In the genomic region with DNA sequence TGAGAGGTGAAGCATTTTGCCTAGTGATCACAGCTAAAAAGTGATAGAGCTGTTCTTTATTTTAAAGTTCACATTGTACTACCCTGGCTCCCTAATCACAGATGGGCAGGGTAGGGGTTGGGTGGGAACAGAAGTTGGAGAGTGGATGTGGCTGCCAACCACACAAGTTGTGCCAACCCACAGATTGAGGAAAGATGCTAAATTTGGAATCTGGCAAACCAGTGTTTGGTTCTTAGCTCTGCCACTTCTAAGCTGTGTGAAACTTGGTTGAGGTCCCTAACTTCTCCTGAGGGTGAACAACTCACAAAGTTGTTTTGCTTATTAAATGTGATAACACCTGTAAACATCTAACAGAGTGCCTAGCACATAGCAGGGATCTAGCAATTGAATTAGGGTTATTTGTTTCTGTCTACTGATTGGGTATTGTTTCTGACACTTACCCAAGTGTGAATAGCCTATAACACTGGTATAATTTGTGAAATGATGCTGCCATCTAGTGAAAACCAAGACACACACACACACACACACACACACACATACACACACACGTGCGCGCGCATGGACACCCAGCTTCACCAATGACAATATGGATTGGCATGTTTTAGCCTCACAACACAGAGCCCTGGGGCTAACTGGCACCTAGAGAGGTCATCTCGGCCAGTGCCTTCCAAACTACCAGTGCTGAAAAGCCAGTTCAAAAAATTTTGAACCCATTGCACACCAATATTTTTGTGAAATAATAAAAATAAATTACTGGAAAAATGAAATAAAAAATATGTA, we compare ENCODE assay signal across 8 cellular contexts. TPM values are rescaled to one million over a fixed set of nuclear protein-coding genes. Genes with fewer than 3 reads are reported as not detected.
DNase-seq lines count a peak whose midpoint lies in the region; ATAC-seq and FAIRE-seq lines count a peak whose summit lies in the region.
"Had no signal": no experiment of that assay in that cellular context is flagged by ENCODE, and none has a peak within 500 bp of the region (broad histone marks: within the 10 kb centered on the region; RNA-seq: fewer than 3 reads in every experiment).

No MANE protein-coding gene starts in this region.

- no peak overlapping the region for H3K4me3 ChIP-seq in Jurkat, Clone E6-1 (ENCODE audit: low read length)
- H3K4me3 ChIP-seq: thoracic aorta had no signal

- H3K27ac Mint-ChIP-seq in activated CD4-positive, alpha-beta memory T cell treated with anti-CD3 and anti-CD28 coated beads for 36 hours: no peak overlapping the region

- no peaks in the 10 kb centered on the region for H3K4me1 Mint-ChIP-seq in activated CD4-positive, alpha-beta memory T cell treated with anti-CD3 and anti-CD28 coated beads for 36 hours (ENCODE audit: low read depth)

- peak; percentile 78 for FAIRE-seq in GM18507 (lab: Jason Lieb, UNC)

- no peak overlapping the region for H3K27ac ChIP-seq in caudate nucleus (ENCODE audit: low read depth, low read length)
- H3K27ac ChIP-seq: thoracic aorta had no signal

- POLR2A ChIA-PET in activated CD4-positive, alpha-beta memory T cell treated with anti-CD3 and anti-CD28 coated beads for 36 hours (lab: Charles Lee): no interaction called here

- ATAC-seq in HG03342 (IDR thresholded peaks at IDR 0.05; ENCODE audit: unreplicated experiment): no peak

- no peak for DNase-seq in GM18507 (ENCODE audit: extremely low spot score, insufficient read length, low read depth)
- peak; percentile 44 for DNase-seq in Jurkat, Clone E6-1 (ENCODE audit: low read depth, low spot score)
- peak; percentile 39 for DNase-seq in activated CD4-positive, alpha-beta memory T cell treated with anti-CD3 and anti-CD28 coated beads for 36 hours
- DNase-seq in iris pigment epithelial cell (ENCODE audit: low read depth): peak; percentile 13
- no peak for DNase-seq in effector CD4-positive, alpha-beta T cell
- DNase-seq in caudate nucleus (lab: John Stamatoyannopoulos, UW): no peak

- no peaks in the 10 kb centered on the region for H3K36me3 Mint-ChIP-seq in activated CD4-positive, alpha-beta memory T cell treated with anti-CD3 and anti-CD28 coated beads for 36 hours

- no peak overlapping the region for H3K4me3 Mint-ChIP-seq in activated CD4-positive, alpha-beta memory T cell treated with anti-CD3 and anti-CD28 coated beads for 36 hours

- intact Hi-C loops in activated CD4-positive, alpha-beta memory T cell treated with anti-CD3 and anti-CD28 coated beads for 36 hours (cut with micrococcal nuclease): loop anchor here (5.0 kb wide), 1 partner anchor 172 kb away; no protein-coding TSS in a partner anchor

- H3K27me3 Mint-ChIP-seq in activated CD4-positive, alpha-beta memory T cell treated with anti-CD3 and anti-CD28 coated beads for 36 hours: peaks cover 11% of the 10 kb centered on the region

- no peaks in the 10 kb centered on the region for H3K9me3 Mint-ChIP-seq in activated CD4-positive, alpha-beta memory T cell treated with anti-CD3 and anti-CD28 coated beads for 36 hours

- CTCF ChIA-PET in activated CD4-positive, alpha-beta memory T cell treated with anti-CD3 and anti-CD28 coated beads for 36 hours (lab: Charles Lee): interaction anchor here (0.6 to 1.5 kb wide), 3 partner anchors 45 to 172 kb away, joined by 3 to 4 read pairs (median 3); no protein-coding TSS in a partner anchor

RNA-seq across cellular contexts. Expression of a gene that starts 25.3 kb away (rescaled TPM):
- polyA plus RNA-seq in Jurkat, Clone E6-1 (2012; ENCODE audit: insufficient read depth, insufficient read length): not detected
- not detected for total RNA-seq in activated CD4-positive, alpha-beta memory T cell treated with anti-CD3 and anti-CD28 coated beads for 36 hours
- total RNA-seq: thoracic aorta had no signal

Comparison
In these comparisons a context has a peak if more than half of its experiments do, and no peak if none do; other contexts are left out.
1. DNase-seq: peak in Jurkat, Clone E6-1 (single experiment), activated CD4-positive, alpha-beta memory T cell treated with anti-CD3 and anti-CD28 coated beads for 36 hours (single experiment) and iris pigment epithelial cell (single experiment); none in GM18507 (single experiment), effector CD4-positive, alpha-beta T cell (single experiment) and caudate nucleus (0 of 61).